In the genomic region with DNA sequence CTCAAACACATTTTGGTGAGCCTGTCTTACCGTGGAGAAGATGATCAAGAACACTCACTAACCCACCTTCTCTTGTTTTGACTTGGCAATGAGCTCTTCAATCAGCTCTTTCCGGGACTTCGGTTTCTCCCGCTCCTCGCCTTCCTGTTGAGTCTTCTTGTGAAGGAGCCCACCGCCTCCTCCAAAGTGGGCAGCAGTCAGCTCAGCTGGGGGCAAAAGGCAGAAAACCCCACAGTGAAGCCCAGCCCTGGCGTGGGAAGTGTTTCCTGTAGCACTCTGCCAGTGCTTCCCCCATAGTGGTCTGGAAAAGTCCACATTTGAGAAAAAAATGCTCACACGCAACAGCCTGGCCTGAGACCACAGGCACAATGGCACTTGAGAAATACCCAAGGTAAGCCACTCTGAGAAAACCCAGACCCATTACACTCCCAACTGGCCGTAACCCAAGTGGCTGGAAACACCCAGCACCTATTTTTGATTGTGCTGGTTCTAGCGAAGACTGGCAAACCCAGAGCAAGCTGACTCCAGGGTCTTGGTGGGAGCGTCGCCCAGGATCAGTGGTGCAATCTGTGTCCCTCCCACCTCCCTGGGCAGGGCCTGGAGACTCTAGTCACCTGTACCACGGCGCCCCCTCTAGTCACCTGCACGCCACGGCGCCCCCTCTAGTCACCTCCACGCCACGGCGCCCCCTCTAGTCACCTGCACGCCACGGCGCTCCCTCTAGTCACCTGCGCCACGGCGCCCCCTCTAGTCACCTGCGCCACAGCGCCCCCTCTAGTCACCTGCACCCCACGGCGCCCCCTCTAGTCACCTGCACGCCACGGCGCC, we compare ENCODE assay signal across 8 cellular contexts. TPM values are rescaled to one million over a fixed set of nuclear protein-coding genes. Genes with fewer than 3 reads are reported as not detected.
A peak's percentile ranks its signal among the peaks of the same experiment; 100 is the strongest.
DNase-seq lines count a peak whose midpoint lies in the region; ATAC-seq, FAIRE-seq and TF ChIP-seq lines count a peak whose summit lies in the region.

No MANE protein-coding gene starts in this region.

- H3K9me3 Mint-ChIP-seq in T-cell = no peaks in the 10 kb centered on the region
- no peaks in the 10 kb centered on the region for H3K9me3 Mint-ChIP-seq in stimulated activated naive CD8-positive, alpha-beta T cell treated with anti-CD3 and anti-CD28 coated beads, Interleukin-15, amount 100 ng/mL, for 72 hours

- POLR2A ChIA-PET in T-cell (lab: Charles Lee) (interaction anchor here in 1 of 2 donors (0.5 to 0.7 kb wide), 3 partner anchors 11 to 417 kb away, joined by 3 to 4 read pairs (median 4); no protein-coding TSS in a partner anchor), HEK293T (lab: Yijun Ruan, JAX) (interaction anchor here (0.6 to 1.8 kb wide), 2 partner anchors 8 to 41 kb away, joined by 3 to 12 read pairs; a partner anchor contains a TSS)

- peak overlapping the region; percentile 85 to 92 for H3K27ac Mint-ChIP-seq in T-cell
- H3K27ac Mint-ChIP-seq in stimulated activated naive CD8-positive, alpha-beta T cell treated with anti-CD3 and anti-CD28 coated beads, Interleukin-15, amount 100 ng/mL, for 72 hours = peak overlapping the region; percentile 94 to 97

- no peak for FAIRE-seq in D721Med (lab: Jason Lieb, UNC)

- CTCF ChIA-PET in T-cell (lab: Charles Lee) (interaction anchor here in 1 of 2 donors (0.8 to 1.9 kb wide), 6 partner anchors 9 to 1770 kb away, joined by 3 to 8 read pairs (median 4); a partner anchor contains a TSS), HEK293T (lab: Yijun Ruan, JAX) (interaction anchor here (0.9 to 1.3 kb wide), 2 partner anchors 14 to 87 kb away, joined by 3 to 4 read pairs; no protein-coding TSS in a partner anchor)

- peak; percentile 33 for TF ChIP-seq CTCF in D721Med (IDR thresholded peaks at IDR 0.05; ENCODE audit: insufficient read depth, missing control alignments)

- H3K27me3 Mint-ChIP-seq in T-cell = no peaks in the 10 kb centered on the region
- no peaks in the 10 kb centered on the region for H3K27me3 Mint-ChIP-seq in stimulated activated naive CD8-positive, alpha-beta T cell treated with anti-CD3 and anti-CD28 coated beads, Interleukin-15, amount 100 ng/mL, for 72 hours

- DNase-seq in D721Med (ENCODE audit: insufficient read length, low spot score) (peak; percentile 18), T-cell (peak in 17 of 34 experiments; percentile 26 to 53 (median 44)), erythroblast (lab: John Stamatoyannopoulos, UW) (peak; percentile 46 to 70), GOT3 (lab: John Stamatoyannopoulos, UW) (no peak), HEK293T (ENCODE audit: extremely low spot score) (no peak)
- peak; percentile 61 to 91 for DNase-seq in stimulated activated naive CD8-positive, alpha-beta T cell treated with anti-CD3 and anti-CD28 coated beads, Interleukin-15, amount 100 ng/mL, for 72 hours

- peaks cover 63% of the 10 kb centered on the region for H3K36me3 Mint-ChIP-seq in T-cell

- H3K4me3 Mint-ChIP-seq in T-cell = peak overlapping the region in 1 of 3 donors; percentile 9
- peak overlapping the region; percentile 3 to 57 for H3K4me3 Mint-ChIP-seq in stimulated activated naive CD8-positive, alpha-beta T cell treated with anti-CD3 and anti-CD28 coated beads, Interleukin-15, amount 100 ng/mL, for 72 hours

- peak; percentile 53 for ATAC-seq in GM21423 (IDR thresholded peaks at IDR 0.05; ENCODE audit: unreplicated experiment)
- peak; percentile 46 to 80 (median 53) for ATAC-seq in T-cell (replicated peaks in 1 of 4)
- ATAC-seq in stimulated activated naive CD8-positive, alpha-beta T cell treated with anti-CD3 and anti-CD28 coated beads, Interleukin-15, amount 100 ng/mL, for 72 hours = peak; percentile 93
- no peak for ATAC-seq in GM19455 (IDR thresholded peaks at IDR 0.05; ENCODE audit: unreplicated experiment)

- TF ChIP-seq POLR2A in erythroblast (IDR thresholded peaks at IDR 0.05; ENCODE audit: low read length) = no peak

- peaks cover 32 to 42% (median 37%) of the 10 kb centered on the region in 3 donors for H3K4me1 Mint-ChIP-seq in T-cell
- H3K4me1 Mint-ChIP-seq in stimulated activated naive CD8-positive, alpha-beta T cell treated with anti-CD3 and anti-CD28 coated beads, Interleukin-15, amount 100 ng/mL, for 72 hours = peaks cover 58% of the 10 kb centered on the region

TF ChIP-seq in HEK293T, 16 proteins besides CTCF, POLR2A, EP300 and RAD21:
- TF ChIP-seq ELF4 (IDR thresholded peaks at IDR 0.05) = no peak
- no peak for TF ChIP-seq FOXM1 (IDR thresholded peaks at IDR 0.05; ENCODE audit: borderline replicate concordance)
- no peak for TF ChIP-seq ZNF384 (IDR thresholded peaks at IDR 0.05)
- no peak for TF ChIP-seq NFRKB (IDR thresholded peaks at IDR 0.05)
- no peak for TF ChIP-seq SP1 (IDR thresholded peaks at IDR 0.05)
- no peak for TF ChIP-seq L3MBTL2 (conservative IDR thresholded peaks at IDR 0.05)
- TF ChIP-seq FOXK2 (IDR thresholded peaks at IDR 0.05) = no peak
- TF ChIP-seq FOXA1 (IDR thresholded peaks at IDR 0.05) = no peak
- TF ChIP-seq SUZ12 (IDR thresholded peaks at IDR 0.05) = no peak
- TF ChIP-seq CTBP1 (IDR thresholded peaks at IDR 0.05; ENCODE audit: borderline replicate concordance) = no peak
- no peak for TF ChIP-seq ARNT (IDR thresholded peaks at IDR 0.05)
- no peak for TF ChIP-seq BHLHE40 (IDR thresholded peaks at IDR 0.05; ENCODE audit: borderline replicate concordance)
- TF ChIP-seq HDGF (IDR thresholded peaks at IDR 0.05; ENCODE audit: borderline replicate concordance) = no peak
- TF ChIP-seq TARDBP (IDR thresholded peaks at IDR 0.05) = no peak

RNA-seq across cellular contexts. Expression of a gene that starts 8.6 kb away (rescaled TPM):
- total RNA-seq in T-cell = 10 to 100 TPM; 30.6 to 48.1 (median 46.3) TPM

RNA-seq across cellular contexts. Expression of a gene that starts 8.8 kb away (rescaled TPM):
- total RNA-seq in T-cell = 1 to 10 TPM; 1.8 to 4.8 (median 2.5) TPM

Comparison
In these comparisons a context has a peak if more than half of its experiments do, and no peak if none do; other contexts are left out.
1. DNase-seq: peak in D721Med (single experiment), erythroblast (2 of 2) and stimulated activated naive CD8-positive, alpha-beta T cell treated with anti-CD3 and anti-CD28 coated beads, Interleukin-15, amount 100 ng/mL, for 72 hours (2 of 2); none in GOT3 (single experiment) and HEK293T (single experiment).